17 cellular contexts compared by ENCODE assay signal in the genomic region with DNA sequence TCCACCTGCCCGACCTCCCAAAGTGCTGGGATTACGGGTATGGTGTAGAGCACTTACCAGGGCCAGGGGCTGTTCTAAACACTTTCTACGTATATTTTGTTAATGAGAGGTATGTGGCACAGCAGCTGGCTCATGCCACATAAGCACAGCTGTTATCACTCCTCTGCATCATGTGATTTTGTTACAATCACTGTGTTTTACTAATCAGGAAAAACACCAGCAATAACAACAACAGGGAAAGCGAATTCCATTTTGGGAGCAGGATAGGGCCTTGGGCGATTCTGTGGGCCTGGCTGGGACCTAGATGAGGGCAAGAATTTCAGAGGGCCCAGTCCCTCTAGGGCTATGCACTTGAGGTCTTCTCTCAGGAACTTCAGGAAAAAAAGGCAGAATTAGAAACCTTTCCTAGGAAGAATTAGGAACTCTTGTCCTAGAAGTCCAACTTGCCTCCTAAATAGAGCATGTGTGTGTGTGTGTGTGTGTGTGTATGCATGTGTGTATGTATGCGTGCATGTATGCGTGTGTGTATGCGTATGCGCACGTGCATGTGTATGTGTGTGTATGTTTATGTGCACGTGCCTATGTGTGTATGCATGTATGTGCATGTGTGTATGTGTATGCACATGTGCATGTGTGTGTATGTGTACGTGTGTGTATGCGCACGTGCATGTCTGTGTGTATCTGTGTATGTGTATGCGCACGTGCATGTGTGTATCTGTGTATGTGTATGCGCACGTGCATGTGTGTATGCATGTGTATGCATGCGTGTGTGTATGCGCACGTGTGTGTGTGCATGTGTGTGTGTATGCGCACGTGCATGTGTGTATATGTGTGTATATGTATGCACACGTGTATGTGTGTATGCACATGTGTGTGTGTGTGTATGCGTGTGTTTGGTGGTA. TPM values are rescaled to one million over a fixed set of nuclear protein-coding genes. Genes with fewer than 3 reads are reported as not detected.
DNase-seq lines count a peak whose midpoint lies in the region; ATAC-seq and TF ChIP-seq lines count a peak whose summit lies in the region.
"Had no signal": no experiment of that assay in that cellular context is flagged by ENCODE, and none has a peak within 500 bp of the region (broad histone marks: within the 10 kb centered on the region; RNA-seq: fewer than 3 reads in every experiment).

No MANE protein-coding gene starts in this region.

- intact Hi-C loops in heart left ventricle (cut with DNase I), result loop anchor here in 6 of 10 donors (5.0 kb wide), 2 partner anchors 36 to 41 kb away; a partner anchor contains a TSS
- intact Hi-C loops in cardiac septum (cut with DNase I), result no loop called here
- intact Hi-C loops in uterus (cut with DNase I; ENCODE audit: low total_unique reads), result no loop called here
- intact Hi-C loops in PC-9 (cut with micrococcal nuclease; ENCODE audit: unreplicated experiment), result no loop called here

- TF ChIP-seq CTCF in heart left ventricle (IDR thresholded peaks at IDR 0.05) (no peak), neural progenitor cell (IDR thresholded peaks at IDR 0.05) (no peak), uterus (IDR thresholded peaks at IDR 0.05) (no peak), PC-9 (conservative IDR thresholded peaks at IDR 0.05) (no peak)

- H3K4me1 ChIP-seq in heart left ventricle (peaks cover 3 to 58% (median 36%) of the 10 kb centered on the region in 12 donors), esophagus (ENCODE audit: control insufficient read depth in 2 of 2, insufficient read depth in 2 of 2, low read length in 1 of 2) (peaks cover 4 to 19% of the 10 kb centered on the region in 2 donors), neural progenitor cell (peaks cover 23% of the 10 kb centered on the region), uterus (peaks cover 0 to 10% of the 10 kb centered on the region in 2 donors), PC-9 (replicated peaks; ENCODE audit: insufficient read depth) (no peaks in the 10 kb centered on the region)

- ATAC-seq in heart left ventricle (no peak), GM21723 (IDR thresholded peaks at IDR 0.05; ENCODE audit: unreplicated experiment) (no peak)

- DNase-seq in heart left ventricle (no peak), cardiac septum (ENCODE audit: low spot score) (no peak), neural progenitor cell (ENCODE audit: low spot score) (no peak), uterus (no peak), PC-9 (no peak), NK-92 (lab: John Stamatoyannopoulos, UW; ENCODE audit: unreplicated experiment) (no peak)
- DNase-seq: activated CD4-positive, alpha-beta memory T cell treated with anti-CD3 and anti-CD28 coated beads, Interleukin-2, amount 10 ng/mL, durations not matched to agents 7 days and 5 days; HCEC 1CT; immature natural killer cell; NCI-H1930; NCI-H748 treated with DMSO at 0.1 percent for 48 hours; retina; stimulated activated naive CD4-positive, alpha-beta T cell had no signal

- no peaks in the 10 kb centered on the region for H3K9me3 ChIP-seq in heart left ventricle
- no peaks in the 10 kb centered on the region for H3K9me3 ChIP-seq in esophagus (ENCODE audit: control insufficient read depth in 2 of 2, insufficient read depth in 1 of 2, low read depth in 1 of 2, low read length in 1 of 2)
- H3K9me3 ChIP-seq in neural progenitor cell (ENCODE audit: low read depth), result no peaks in the 10 kb centered on the region
- H3K9me3 ChIP-seq in uterus, result no peaks in the 10 kb centered on the region
- H3K9me3 ChIP-seq in PC-9 (ENCODE audit: insufficient read depth, low read depth), result no peaks in the 10 kb centered on the region

- peak overlapping the region; percentile 91 for H3K27ac Mint-ChIP-seq in neural progenitor cell
- H3K27ac Mint-ChIP-seq: activated CD4-positive, alpha-beta memory T cell treated with anti-CD3 and anti-CD28 coated beads, Interleukin-2, amount 10 ng/mL, durations not matched to agents 7 days and 5 days; activated T-helper 2 cell treated with anti-CD3 and anti-CD28 coated beads, Interferon-gamma antibody, Interleukin-2, Interleukin-4, amounts not matched to agents 10 μg/mL and 5 μg/mL and 100 μg/mL, durations not matched to agents 14 hours and 24 hours and 36 hours; immature natural killer cell had no signal

- no peaks in the 10 kb centered on the region for H3K27me3 ChIP-seq in heart left ventricle
- H3K27me3 ChIP-seq in esophagus (ENCODE audit: control insufficient read depth in 1 of 2, insufficient read depth in 2 of 2, low read length in 2 of 2), result no peaks in the 10 kb centered on the region
- H3K27me3 ChIP-seq in neural progenitor cell, result no peaks in the 10 kb centered on the region
- H3K27me3 ChIP-seq in uterus, result no peaks in the 10 kb centered on the region
- H3K27me3 ChIP-seq in PC-9 (ENCODE audit: insufficient read depth, low read depth), result no peaks in the 10 kb centered on the region

- H3K27ac ChIP-seq in heart left ventricle (peak overlapping the region in 11 of 12 donors; percentile 1 to 83 (median 46)), esophagus (ENCODE audit: low read depth in 2 of 2, low read length in 1 of 2) (peak overlapping the region; percentile 34 to 51), neural progenitor cell (no peak overlapping the region), uterus (peak overlapping the region; percentile 7 to 18), PC-9 (no peak overlapping the region)
- H3K27ac ChIP-seq: HL-60 had no signal

- CTCF ChIA-PET in PC-9 (lab: Charles Lee), result no interaction called here

- H2AFZ ChIP-seq in neural progenitor cell (replicated peaks) (no peak overlapping the region), PC-9 (no peak overlapping the region)

- H3K9me2 ChIP-seq in PC-9 (ENCODE audit: insufficient read depth), result no peaks in the 10 kb centered on the region

- H4K20me1 ChIP-seq in neural progenitor cell (ENCODE audit: low read depth) (no peaks in the 10 kb centered on the region), PC-9 (ENCODE audit: insufficient read depth) (no peaks in the 10 kb centered on the region)

- H3K4me3 ChIP-seq in heart left ventricle (no peak overlapping the region), esophagus (ENCODE audit: low read depth in 1 of 2, low read length in 2 of 2) (no peak overlapping the region), neural progenitor cell (no peak overlapping the region), uterus (no peak overlapping the region), PC-9 (no peak overlapping the region)

- WGBS in heart left ventricle, 4 donors, result 77 to 85% (median 79%) methylated on average over 25 of the region's 25 CpGs
- WGBS in esophagus, 2 donors, result 61 to 71% methylated on average over 25 of the region's 25 CpGs

- POLR2A ChIA-PET in PC-9 (lab: Charles Lee; ENCODE audit: unreplicated experiment), result no interaction called here

- peaks cover 55% of the 10 kb centered on the region for H3K4me1 Mint-ChIP-seq in neural progenitor cell

- H3K36me3 Mint-ChIP-seq in neural progenitor cell, result no peaks in the 10 kb centered on the region
- H3K36me3 Mint-ChIP-seq: immature natural killer cell had no signal

- H3K36me3 ChIP-seq in heart left ventricle (no peaks in the 10 kb centered on the region), esophagus (ENCODE audit: control insufficient read depth in 2 of 2, insufficient read depth in 2 of 2, low read length in 1 of 2) (no peaks in the 10 kb centered on the region), neural progenitor cell (no peaks in the 10 kb centered on the region), uterus (no peaks in the 10 kb centered on the region), PC-9 (ENCODE audit: low read depth) (no peaks in the 10 kb centered on the region)

- no peak overlapping the region for H3K4me3 Mint-ChIP-seq in neural progenitor cell
- H3K4me3 Mint-ChIP-seq: activated CD4-positive, alpha-beta memory T cell treated with anti-CD3 and anti-CD28 coated beads, Interleukin-2, amount 10 ng/mL, durations not matched to agents 7 days and 5 days; immature natural killer cell had no signal

- H3K9ac ChIP-seq in neural progenitor cell, result no peak overlapping the region

- TF ChIP-seq POLR2A in heart left ventricle (IDR thresholded peaks at IDR 0.05) (no peak), uterus (IDR thresholded peaks at IDR 0.05) (no peak)

- no peaks in the 10 kb centered on the region for H3K79me2 ChIP-seq in neural progenitor cell (ENCODE audit: low read depth)
- H3K79me2 ChIP-seq in PC-9 (ENCODE audit: low read depth), result no peaks in the 10 kb centered on the region

- no TSS peak for BruUV-seq in PC-9 (replicated peaks; lab: Mats Ljungman, UMichigan)

- H3K27me3 Mint-ChIP-seq in neural progenitor cell (ENCODE audit: insufficient read depth, low read depth), result peaks cover 10% of the 10 kb centered on the region

- H3K9me3 Mint-ChIP-seq in neural progenitor cell, result no peaks in the 10 kb centered on the region
- H3K9me3 Mint-ChIP-seq: activated CD4-positive, alpha-beta memory T cell treated with anti-CD3 and anti-CD28 coated beads, Interleukin-2, amount 10 ng/mL, durations not matched to agents 7 days and 5 days; activated T-helper 2 cell treated with anti-CD3 and anti-CD28 coated beads, Interferon-gamma antibody, Interleukin-2, Interleukin-4, amounts not matched to agents 10 μg/mL and 5 μg/mL and 100 μg/mL, durations not matched to agents 14 hours and 24 hours and 36 hours had no signal

- H3K4me2 ChIP-seq in neural progenitor cell (no peak overlapping the region), PC-9 (no peak overlapping the region)

- H3F3A ChIP-seq in neural progenitor cell (ENCODE audit: low read depth) (peaks cover 40% of the 10 kb centered on the region), PC-9 (ENCODE audit: insufficient read depth, low read depth) (0 out of 2 replicates have a peak, but pooled peaks cover 6% of the 10 kb centered on the region)

RNA-seq across cellular contexts. Expression of a gene that starts 41.8 kb away (rescaled TPM):
- total RNA-seq in heart left ventricle, result 100 to 1,000 TPM in 1 of 9 donors, 10 to 100 TPM in 8; 48.3 to 119 (median 68.5) TPM
- 10 to 100 TPM; 18.3 to 55.2 TPM for polyA plus RNA-seq in heart left ventricle
- 74.7 TPM for total RNA-seq in cardiac septum
- polyA plus RNA-seq in esophagus, result 10 to 100 TPM; 23.6 to 40.2 TPM
- 116 and 128 TPM in 2 replicates for total RNA-seq in neural progenitor cell (ENCODE audit: low replicate concordance)
- 100 to 1,000 TPM; 129 to 357 (median 235) TPM for total RNA-seq in uterus
- 122 and 139 TPM in 2 replicates for total RNA-seq in PC-9 (2021)

Comparison
In these comparisons a context has a peak if more than half of its experiments do, and no peak if none do; other contexts are left out.
1. intact Hi-C loops: an anchor here in heart left ventricle (5.0 kb wide); none called in cardiac septum, uterus and PC-9.
2. H3K27ac ChIP-seq: peak in heart left ventricle (11 of 12), esophagus (2 of 2) and uterus (2 of 2); none in neural progenitor cell (single experiment) and PC-9 (single experiment).